Comparison of ENCODE assay signal across 16 cellular contexts in the genomic region with DNA sequence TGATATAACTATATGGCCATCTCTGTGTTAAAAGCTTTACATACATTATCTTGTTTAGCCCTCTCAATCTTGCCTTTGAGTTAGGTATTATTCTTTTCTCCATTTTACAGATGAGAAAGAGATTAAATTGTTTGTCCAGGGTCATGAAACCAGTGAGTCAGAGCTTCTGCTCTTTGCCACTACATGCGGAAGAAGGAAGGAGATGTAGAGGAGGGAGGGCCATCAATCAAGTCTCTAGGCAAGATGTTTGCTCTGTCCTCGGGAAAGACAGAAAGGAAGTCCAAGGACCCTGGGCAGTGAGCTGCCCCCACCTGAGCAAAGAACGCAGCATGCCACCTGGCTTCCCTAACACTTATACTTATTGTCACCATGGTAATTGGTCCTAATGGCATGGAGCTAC.
"Had no signal": no experiment of that assay in that cellular context is flagged by ENCODE, and none has a peak within 500 bp of the region (broad histone marks: within the 10 kb centered on the region; RNA-seq: fewer than 3 reads in every experiment).

No MANE protein-coding gene starts in this region.

- DNase-seq: activated CD4-positive, alpha-beta T cell treated with anti-CD3 and anti-CD28 coated beads, Interleukin-2, amount 10 ng/mL, durations not matched to agents 24 days and 14 days; activated naive CD4-positive, alpha-beta T cell treated with anti-CD3 and anti-CD28 coated beads for 36 hours; activated T-cell treated with anti-CD3 and anti-CD28 coated beads for 4 hours; effector memory CD8-positive, alpha-beta T cell; erythroblast; hypothalamus; nephron progenitor cell; sigmoid colon; stimulated activated CD4-positive, alpha-beta T cell treated with anti-CD3 and anti-CD28 coated beads, Interleukin-12 subunit alpha, Interleukin-12 subunit beta, amount 100 ng/mL, for 4 hours; stimulated activated CD4-positive, alpha-beta T cell treated with anti-CD3 and anti-CD28 coated beads, Interleukin-4, amount 100 ng/mL, for 1 hour; stimulated activated CD8-positive, alpha-beta memory T cell treated with anti-CD3 and anti-CD28 coated beads, Interleukin-4, amount 100 ng/mL, for 48 hours; stimulated activated naive CD8-positive, alpha-beta T cell treated with anti-CD3 and anti-CD28 coated beads, Interleukin-15, Interleukin-2, amounts not matched to agents 100 U/mL and 50 U/mL, for 24 hours; T-cell; T1000 had no signal

- ATAC-seq: activated T-helper 17 cell treated with anti-CD3 and anti-CD28 coated beads, Interleukin-2, amount 50 U/mL, for 72 hours; effector memory CD8-positive, alpha-beta T cell; left lobe of liver; stimulated activated naive CD8-positive, alpha-beta T cell treated with anti-CD3 and anti-CD28 coated beads, Interleukin-15, Interleukin-2, amounts not matched to agents 100 U/mL and 50 U/mL, for 24 hours; T-cell had no signal

- H3K4me3 ChIP-seq: sigmoid colon had no signal
